In the genomic region with DNA sequence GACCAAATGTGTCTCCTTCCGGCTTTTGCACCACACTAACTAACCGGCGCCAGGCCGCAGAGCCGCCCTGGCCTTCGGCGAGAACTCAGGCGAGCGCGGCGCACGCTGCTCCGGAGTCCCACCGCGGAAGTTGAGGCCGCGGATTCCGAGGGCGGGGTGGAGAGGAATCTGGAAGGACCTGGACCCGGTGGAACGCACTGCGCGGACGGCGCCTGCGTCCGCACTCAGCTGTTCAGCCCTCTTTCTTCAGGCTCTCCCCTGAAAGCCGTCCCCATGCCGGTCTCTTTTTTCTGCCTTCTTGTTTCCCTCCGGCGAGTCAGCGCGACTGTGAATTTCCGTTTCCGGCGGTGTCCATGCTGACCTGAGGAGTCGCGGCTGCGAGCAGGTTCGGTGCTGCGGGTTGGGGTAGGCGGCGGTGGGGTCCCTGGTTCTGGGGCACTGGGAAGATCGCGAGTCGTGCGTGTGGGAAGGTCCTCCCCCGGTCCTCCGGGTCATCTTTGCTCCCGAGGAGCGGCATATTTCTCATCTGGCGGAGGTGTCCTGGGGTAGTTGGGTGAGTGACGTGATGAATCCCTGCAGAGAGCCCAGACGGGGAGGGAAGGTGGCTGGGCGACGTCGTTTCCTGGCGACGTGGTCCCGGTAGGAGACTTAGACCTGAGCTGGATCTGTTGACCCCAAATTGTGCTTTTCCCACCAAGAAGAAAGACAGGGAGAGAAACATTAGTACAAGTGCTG, we compare ENCODE assay signal across 1 cellular context.
A peak's percentile ranks its signal among the peaks of the same experiment; 100 is the strongest.
TF ChIP-seq lines count a peak whose summit lies in the region.

A gene with protein sequence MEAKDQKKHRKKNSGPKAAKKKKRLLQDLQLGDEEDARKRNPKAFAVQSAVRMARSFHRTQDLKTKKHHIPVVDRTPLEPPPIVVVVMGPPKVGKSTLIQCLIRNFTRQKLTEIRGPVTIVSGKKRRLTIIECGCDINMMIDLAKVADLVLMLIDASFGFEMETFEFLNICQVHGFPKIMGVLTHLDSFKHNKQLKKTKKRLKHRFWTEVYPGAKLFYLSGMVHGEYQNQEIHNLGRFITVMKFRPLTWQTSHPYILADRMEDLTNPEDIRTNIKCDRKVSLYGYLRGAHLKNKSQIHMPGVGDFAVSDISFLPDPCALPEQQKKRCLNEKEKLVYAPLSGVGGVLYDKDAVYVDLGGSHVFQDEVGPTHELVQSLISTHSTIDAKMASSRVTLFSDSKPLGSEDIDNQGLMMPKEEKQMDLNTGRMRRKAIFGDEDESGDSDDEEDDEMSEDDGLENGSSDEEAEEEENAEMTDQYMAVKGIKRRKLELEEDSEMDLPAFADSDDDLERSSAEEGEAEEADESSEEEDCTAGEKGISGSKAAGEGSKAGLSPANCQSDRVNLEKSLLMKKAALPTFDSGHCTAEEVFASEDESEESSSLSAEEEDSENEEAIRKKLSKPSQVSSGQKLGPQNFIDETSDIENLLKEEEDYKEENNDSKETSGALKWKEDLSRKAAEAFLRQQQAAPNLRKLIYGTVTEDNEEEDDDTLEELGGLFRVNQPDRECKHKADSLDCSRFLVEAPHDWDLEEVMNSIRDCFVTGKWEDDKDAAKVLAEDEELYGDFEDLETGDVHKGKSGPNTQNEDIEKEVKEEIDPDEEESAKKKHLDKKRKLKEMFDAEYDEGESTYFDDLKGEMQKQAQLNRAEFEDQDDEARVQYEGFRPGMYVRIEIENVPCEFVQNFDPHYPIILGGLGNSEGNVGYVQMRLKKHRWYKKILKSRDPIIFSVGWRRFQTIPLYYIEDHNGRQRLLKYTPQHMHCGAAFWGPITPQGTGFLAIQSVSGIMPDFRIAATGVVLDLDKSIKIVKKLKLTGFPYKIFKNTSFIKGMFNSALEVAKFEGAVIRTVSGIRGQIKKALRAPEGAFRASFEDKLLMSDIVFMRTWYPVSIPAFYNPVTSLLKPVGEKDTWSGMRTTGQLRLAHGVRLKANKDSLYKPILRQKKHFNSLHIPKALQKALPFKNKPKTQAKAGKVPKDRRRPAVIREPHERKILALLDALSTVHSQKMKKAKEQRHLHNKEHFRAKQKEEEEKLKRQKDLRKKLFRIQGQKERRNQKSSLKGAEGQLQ (plus strand): TSS at position 350 of the 735 bp plus-strand sequence. CDS start 1,600 bp downstream, outside the sequence.

TF ChIP-seq in HepG2, 621 proteins besides CTCF, POLR2A, EP300 and RAD21 (continued from another document and continues in another):
- TF ChIP-seq, protein P1, sequence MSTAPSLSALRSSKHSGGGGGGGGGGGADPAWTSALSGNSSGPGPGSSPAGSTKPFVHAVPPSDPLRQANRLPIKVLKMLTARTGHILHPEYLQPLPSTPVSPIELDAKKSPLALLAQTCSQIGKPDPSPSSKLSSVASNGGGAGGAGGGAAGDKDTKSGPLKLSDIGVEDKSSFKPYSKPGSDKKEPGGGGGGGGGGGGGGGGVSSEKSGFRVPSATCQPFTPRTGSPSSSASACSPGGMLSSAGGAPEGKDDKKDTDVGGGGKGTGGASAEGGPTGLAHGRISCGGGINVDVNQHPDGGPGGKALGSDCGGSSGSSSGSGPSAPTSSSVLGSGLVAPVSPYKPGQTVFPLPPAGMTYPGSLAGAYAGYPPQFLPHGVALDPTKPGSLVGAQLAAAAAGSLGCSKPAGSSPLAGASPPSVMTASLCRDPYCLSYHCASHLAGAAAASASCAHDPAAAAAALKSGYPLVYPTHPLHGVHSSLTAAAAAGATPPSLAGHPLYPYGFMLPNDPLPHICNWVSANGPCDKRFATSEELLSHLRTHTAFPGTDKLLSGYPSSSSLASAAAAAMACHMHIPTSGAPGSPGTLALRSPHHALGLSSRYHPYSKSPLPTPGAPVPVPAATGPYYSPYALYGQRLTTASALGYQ (CRISPR knock-in tag; IDR thresholded peaks at IDR 0.05), result 0 out of 2 replicates have a peak, but pooled peaks have one; percentile 70
- no peak for TF ChIP-seq SSRP1 (CRISPR knock-in tag; IDR thresholded peaks at IDR 0.05)
- peak; percentile 88 for TF ChIP-seq ZNF878 (CRISPR knock-in tag; IDR thresholded peaks at IDR 0.05)
- TF ChIP-seq, protein P2, sequence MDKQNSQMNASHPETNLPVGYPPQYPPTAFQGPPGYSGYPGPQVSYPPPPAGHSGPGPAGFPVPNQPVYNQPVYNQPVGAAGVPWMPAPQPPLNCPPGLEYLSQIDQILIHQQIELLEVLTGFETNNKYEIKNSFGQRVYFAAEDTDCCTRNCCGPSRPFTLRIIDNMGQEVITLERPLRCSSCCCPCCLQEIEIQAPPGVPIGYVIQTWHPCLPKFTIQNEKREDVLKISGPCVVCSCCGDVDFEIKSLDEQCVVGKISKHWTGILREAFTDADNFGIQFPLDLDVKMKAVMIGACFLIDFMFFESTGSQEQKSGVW (CRISPR knock-in tag; IDR thresholded peaks at IDR 0.05; ENCODE audit: borderline replicate concordance), result no peak
- TF ChIP-seq ZNF432 (CRISPR knock-in tag; IDR thresholded peaks at IDR 0.05; ENCODE audit: borderline replicate concordance), result no peak
- TF ChIP-seq ZNF777 (CRISPR knock-in tag; IDR thresholded peaks at IDR 0.05), result peak; percentile 87
- peak; percentile 95 for TF ChIP-seq ZNF230 (CRISPR knock-in tag; IDR thresholded peaks at IDR 0.05)
- peak; percentile 77; the same call in 1 of the 2 replicates for TF ChIP-seq CCDC6 (CRISPR knock-in tag; IDR thresholded peaks at IDR 0.05)
- peak; percentile 83 for TF ChIP-seq ZC3H4 (CRISPR knock-in tag; IDR thresholded peaks at IDR 0.05; ENCODE audit: borderline replicate concordance)
- peak; percentile 76 for TF ChIP-seq ZBTB20 (CRISPR knock-in tag; IDR thresholded peaks at IDR 0.05; ENCODE audit: borderline replicate concordance, low read depth)
- peak; percentile 94 for TF ChIP-seq KAT7 (CRISPR knock-in tag; IDR thresholded peaks at IDR 0.05; ENCODE audit: borderline replicate concordance)
- 0 out of 2 replicates have a peak, but pooled peaks have one; percentile 18 for TF ChIP-seq ZNF7 (CRISPR knock-in tag; IDR thresholded peaks at IDR 0.05)
- TF ChIP-seq, protein P3, sequence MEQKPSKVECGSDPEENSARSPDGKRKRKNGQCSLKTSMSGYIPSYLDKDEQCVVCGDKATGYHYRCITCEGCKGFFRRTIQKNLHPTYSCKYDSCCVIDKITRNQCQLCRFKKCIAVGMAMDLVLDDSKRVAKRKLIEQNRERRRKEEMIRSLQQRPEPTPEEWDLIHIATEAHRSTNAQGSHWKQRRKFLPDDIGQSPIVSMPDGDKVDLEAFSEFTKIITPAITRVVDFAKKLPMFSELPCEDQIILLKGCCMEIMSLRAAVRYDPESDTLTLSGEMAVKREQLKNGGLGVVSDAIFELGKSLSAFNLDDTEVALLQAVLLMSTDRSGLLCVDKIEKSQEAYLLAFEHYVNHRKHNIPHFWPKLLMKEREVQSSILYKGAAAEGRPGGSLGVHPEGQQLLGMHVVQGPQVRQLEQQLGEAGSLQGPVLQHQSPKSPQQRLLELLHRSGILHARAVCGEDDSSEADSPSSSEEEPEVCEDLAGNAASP (CRISPR knock-in tag; IDR thresholded peaks at IDR 0.05; ENCODE audit: borderline replicate concordance), result peak; percentile 78
- TF ChIP-seq, protein P4, sequence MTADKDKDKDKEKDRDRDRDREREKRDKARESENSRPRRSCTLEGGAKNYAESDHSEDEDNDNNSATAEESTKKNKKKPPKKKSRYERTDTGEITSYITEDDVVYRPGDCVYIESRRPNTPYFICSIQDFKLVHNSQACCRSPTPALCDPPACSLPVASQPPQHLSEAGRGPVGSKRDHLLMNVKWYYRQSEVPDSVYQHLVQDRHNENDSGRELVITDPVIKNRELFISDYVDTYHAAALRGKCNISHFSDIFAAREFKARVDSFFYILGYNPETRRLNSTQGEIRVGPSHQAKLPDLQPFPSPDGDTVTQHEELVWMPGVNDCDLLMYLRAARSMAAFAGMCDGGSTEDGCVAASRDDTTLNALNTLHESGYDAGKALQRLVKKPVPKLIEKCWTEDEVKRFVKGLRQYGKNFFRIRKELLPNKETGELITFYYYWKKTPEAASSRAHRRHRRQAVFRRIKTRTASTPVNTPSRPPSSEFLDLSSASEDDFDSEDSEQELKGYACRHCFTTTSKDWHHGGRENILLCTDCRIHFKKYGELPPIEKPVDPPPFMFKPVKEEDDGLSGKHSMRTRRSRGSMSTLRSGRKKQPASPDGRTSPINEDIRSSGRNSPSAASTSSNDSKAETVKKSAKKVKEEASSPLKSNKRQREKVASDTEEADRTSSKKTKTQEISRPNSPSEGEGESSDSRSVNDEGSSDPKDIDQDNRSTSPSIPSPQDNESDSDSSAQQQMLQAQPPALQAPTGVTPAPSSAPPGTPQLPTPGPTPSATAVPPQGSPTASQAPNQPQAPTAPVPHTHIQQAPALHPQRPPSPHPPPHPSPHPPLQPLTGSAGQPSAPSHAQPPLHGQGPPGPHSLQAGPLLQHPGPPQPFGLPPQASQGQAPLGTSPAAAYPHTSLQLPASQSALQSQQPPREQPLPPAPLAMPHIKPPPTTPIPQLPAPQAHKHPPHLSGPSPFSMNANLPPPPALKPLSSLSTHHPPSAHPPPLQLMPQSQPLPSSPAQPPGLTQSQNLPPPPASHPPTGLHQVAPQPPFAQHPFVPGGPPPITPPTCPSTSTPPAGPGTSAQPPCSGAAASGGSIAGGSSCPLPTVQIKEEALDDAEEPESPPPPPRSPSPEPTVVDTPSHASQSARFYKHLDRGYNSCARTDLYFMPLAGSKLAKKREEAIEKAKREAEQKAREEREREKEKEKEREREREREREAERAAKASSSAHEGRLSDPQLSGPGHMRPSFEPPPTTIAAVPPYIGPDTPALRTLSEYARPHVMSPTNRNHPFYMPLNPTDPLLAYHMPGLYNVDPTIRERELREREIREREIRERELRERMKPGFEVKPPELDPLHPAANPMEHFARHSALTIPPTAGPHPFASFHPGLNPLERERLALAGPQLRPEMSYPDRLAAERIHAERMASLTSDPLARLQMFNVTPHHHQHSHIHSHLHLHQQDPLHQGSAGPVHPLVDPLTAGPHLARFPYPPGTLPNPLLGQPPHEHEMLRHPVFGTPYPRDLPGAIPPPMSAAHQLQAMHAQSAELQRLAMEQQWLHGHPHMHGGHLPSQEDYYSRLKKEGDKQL (CRISPR knock-in tag; IDR thresholded peaks at IDR 0.05; ENCODE audit: low read depth), result peak; percentile 51; the same call in 1 of the 2 replicates
- TF ChIP-seq HNRNPH1 (optimal IDR thresholded peaks at IDR 0.05; ENCODE audit: low read depth, low read length), result no peak
- TF ChIP-seq RFX5 (IDR thresholded peaks at IDR 0.05; ENCODE audit: low read depth, low read length), result peak; percentile 43; the same call in 1 of the 2 replicates
- TF ChIP-seq NR2C2 (CRISPR knock-in tag; IDR thresholded peaks at IDR 0.05; ENCODE audit: borderline replicate concordance), result peak; percentile 90
- TF ChIP-seq MAF1 (CRISPR knock-in tag; IDR thresholded peaks at IDR 0.05; ENCODE audit: borderline replicate concordance), result no peak; the same call in 1 of the 2 replicates
- TF ChIP-seq ZNF274 (CRISPR knock-in tag; IDR thresholded peaks at IDR 0.05), result peak; percentile 89
- TF ChIP-seq, protein P5, sequence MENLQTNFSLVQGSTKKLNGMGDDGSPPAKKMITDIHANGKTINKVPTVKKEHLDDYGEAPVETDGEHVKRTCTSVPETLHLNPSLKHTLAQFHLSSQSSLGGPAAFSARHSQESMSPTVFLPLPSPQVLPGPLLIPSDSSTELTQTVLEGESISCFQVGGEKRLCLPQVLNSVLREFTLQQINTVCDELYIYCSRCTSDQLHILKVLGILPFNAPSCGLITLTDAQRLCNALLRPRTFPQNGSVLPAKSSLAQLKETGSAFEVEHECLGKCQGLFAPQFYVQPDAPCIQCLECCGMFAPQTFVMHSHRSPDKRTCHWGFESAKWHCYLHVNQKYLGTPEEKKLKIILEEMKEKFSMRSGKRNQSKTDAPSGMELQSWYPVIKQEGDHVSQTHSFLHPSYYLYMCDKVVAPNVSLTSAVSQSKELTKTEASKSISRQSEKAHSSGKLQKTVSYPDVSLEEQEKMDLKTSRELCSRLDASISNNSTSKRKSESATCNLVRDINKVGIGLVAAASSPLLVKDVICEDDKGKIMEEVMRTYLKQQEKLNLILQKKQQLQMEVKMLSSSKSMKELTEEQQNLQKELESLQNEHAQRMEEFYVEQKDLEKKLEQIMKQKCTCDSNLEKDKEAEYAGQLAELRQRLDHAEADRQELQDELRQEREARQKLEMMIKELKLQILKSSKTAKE (CRISPR knock-in tag; IDR thresholded peaks at IDR 0.05; ENCODE audit: borderline replicate concordance), result peak; percentile 34; the same call in 1 of the 2 replicates
- TF ChIP-seq SMARCC2 (IDR thresholded peaks at IDR 0.05), result no peak
- TF ChIP-seq, protein P6, sequence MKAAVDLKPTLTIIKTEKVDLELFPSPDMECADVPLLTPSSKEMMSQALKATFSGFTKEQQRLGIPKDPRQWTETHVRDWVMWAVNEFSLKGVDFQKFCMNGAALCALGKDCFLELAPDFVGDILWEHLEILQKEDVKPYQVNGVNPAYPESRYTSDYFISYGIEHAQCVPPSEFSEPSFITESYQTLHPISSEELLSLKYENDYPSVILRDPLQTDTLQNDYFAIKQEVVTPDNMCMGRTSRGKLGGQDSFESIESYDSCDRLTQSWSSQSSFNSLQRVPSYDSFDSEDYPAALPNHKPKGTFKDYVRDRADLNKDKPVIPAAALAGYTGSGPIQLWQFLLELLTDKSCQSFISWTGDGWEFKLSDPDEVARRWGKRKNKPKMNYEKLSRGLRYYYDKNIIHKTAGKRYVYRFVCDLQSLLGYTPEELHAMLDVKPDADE (CRISPR knock-in tag; IDR thresholded peaks at IDR 0.05), result 0 out of 2 replicates have a peak, but pooled peaks have one; percentile 50
- peak; percentile 69; the same call in 1 of the 2 replicates for TF ChIP-seq ZNF441 (CRISPR knock-in tag; IDR thresholded peaks at IDR 0.05; ENCODE audit: borderline replicate concordance)
- TF ChIP-seq GABPA (IDR thresholded peaks at IDR 0.05; ENCODE audit: low read depth, low read length), result peak; percentile 93
- TF ChIP-seq GABPA (CRISPR knock-in tag; IDR thresholded peaks at IDR 0.05; ENCODE audit: low read depth), result peak; percentile 100
- TF ChIP-seq MYC (CRISPR knock-in tag; IDR thresholded peaks at IDR 0.05; ENCODE audit: borderline replicate concordance), result peak; percentile 88
- peak; percentile 94 for TF ChIP-seq TGIF2 (CRISPR knock-in tag; IDR thresholded peaks at IDR 0.05)
- TF ChIP-seq ZNF382 (CRISPR knock-in tag; IDR thresholded peaks at IDR 0.05; ENCODE audit: borderline replicate concordance), result no peak
- peak; percentile 75; the same call in 1 of the 2 replicates for TF ChIP-seq ZSCAN20 (CRISPR knock-in tag; IDR thresholded peaks at IDR 0.05; ENCODE audit: borderline replicate concordance)
- no peak for TF ChIP-seq ZNF251 (CRISPR knock-in tag; IDR thresholded peaks at IDR 0.05)
- TF ChIP-seq NCOA5 (CRISPR knock-in tag; IDR thresholded peaks at IDR 0.05), result no peak
- no peak for TF ChIP-seq KAT2B (IDR thresholded peaks at IDR 0.05; ENCODE audit: borderline replicate concordance, low read depth, low read length)
- TF ChIP-seq EEA1 (CRISPR knock-in tag; IDR thresholded peaks at IDR 0.05; ENCODE audit: borderline replicate concordance), result peak; percentile 25; the same call in 1 of the 2 replicates
- TF ChIP-seq, protein P7, sequence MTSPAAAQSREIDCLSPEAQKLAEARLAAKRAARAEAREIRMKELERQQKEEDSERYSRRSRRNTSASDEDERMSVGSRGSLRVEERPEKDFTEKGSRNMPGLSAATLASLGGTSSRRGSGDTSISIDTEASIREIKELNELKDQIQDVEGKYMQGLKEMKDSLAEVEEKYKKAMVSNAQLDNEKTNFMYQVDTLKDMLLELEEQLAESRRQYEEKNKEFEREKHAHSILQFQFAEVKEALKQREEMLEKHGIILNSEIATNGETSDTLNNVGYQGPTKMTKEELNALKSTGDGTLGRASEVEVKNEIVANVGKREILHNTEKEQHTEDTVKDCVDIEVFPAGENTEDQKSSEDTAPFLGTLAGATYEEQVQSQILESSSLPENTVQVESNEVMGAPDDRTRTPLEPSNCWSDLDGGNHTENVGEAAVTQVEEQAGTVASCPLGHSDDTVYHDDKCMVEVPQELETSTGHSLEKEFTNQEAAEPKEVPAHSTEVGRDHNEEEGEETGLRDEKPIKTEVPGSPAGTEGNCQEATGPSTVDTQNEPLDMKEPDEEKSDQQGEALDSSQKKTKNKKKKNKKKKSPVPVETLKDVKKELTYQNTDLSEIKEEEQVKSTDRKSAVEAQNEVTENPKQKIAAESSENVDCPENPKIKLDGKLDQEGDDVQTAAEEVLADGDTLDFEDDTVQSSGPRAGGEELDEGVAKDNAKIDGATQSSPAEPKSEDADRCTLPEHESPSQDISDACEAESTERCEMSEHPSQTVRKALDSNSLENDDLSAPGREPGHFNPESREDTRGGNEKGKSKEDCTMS (CRISPR knock-in tag; conservative IDR thresholded peaks at IDR 0.05), result 0 out of 2 replicates have a peak, but pooled peaks have one; percentile 62
